ENCODE assay signal across 8 cellular contexts in the genomic region with DNA sequence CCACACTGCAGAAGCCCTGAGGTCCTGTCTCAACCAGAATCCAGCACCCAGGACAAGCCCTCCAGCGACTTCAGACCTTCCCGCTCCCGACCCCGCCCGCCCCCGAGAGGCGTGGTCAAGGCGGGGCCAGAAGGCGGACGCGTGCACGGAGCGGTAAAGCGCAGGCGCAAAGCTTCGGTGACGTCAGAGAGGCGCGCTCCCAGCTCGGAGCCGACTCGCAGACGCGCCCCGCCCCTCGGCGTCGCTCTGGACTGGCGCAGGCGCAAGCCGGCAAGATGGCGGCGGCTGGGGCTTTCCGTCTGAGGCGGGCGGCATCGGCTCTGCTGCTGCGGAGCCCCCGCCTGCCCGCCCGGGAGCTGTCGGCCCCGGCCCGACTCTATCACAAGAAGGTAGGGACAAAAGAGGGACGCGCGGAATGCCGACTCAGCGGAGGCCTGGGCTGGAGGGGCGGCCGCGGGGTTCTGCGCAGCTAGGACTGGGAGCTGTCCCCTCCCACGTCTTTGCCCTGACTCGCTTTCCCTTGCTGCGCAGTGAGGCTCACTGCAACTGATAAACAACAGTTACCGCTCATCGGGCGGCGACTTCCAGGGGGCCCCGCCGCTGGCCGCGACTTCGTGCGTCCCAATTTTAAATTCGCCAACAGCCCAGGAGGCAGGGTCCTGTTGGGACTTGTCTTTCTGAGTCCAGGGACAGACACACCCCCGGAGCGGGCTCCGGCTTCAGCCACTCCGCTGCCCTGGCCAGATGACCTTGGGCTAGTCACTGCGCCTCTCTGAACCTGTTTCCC. TPM values are rescaled to one million over a fixed set of nuclear protein-coding genes. Genes with fewer than 3 reads are reported as not detected.
DNase-seq lines count a peak whose midpoint lies in the region; ATAC-seq and TF ChIP-seq lines count a peak whose summit lies in the region.

A gene (plus strand): TSS at position 249 of the 787 bp plus-strand sequence. CDS start 27 bp downstream, at position 276.

- H3K4me1 ChIP-seq in mammary epithelial cell (ENCODE audit: insufficient read depth, low read length) (peaks cover 30% of the 10 kb centered on the region), iPS-20b (ENCODE audit: insufficient read depth, low read length) (no peaks in the 10 kb centered on the region)

- no peaks in the 10 kb centered on the region for H4K20me1 ChIP-seq in mammary epithelial cell (ENCODE audit: insufficient read depth, low read length)

- H3K4me2 ChIP-seq in mammary epithelial cell (ENCODE audit: insufficient read depth, low read depth, low read length), result peak within 1 kb of the TSS; percentile 88

- H3K79me2 ChIP-seq in mammary epithelial cell (ENCODE audit: insufficient read depth, low read length), result peaks cover 61% of the 10 kb centered on the region

- TF ChIP-seq POLR2A in GM18951 (IDR thresholded peaks at IDR 0.05; ENCODE audit: extremely low read depth, insufficient read depth, insufficient read length), result peak; percentile 97

- DNase-seq in AG08395 (ENCODE audit: low spot score), result peak; percentile 99
- DNase-seq in NCI-H2227 treated with DMSO at 0.1 percent for 48 hours (lab: John Stamatoyannopoulos, UW), result peak; percentile 94
- DNase-seq in mammary epithelial cell, result peak; percentile 96

- dilution Hi-C loops in mammary epithelial cell (cut with HindIII; ENCODE audit: low sequenced_read_pairs), result loop anchor here (5.0 to 10.0 kb wide), 2 partner anchors 65 to 532 kb away; a partner anchor contains a TSS

- H3K27me3 ChIP-seq in mammary epithelial cell (ENCODE audit: insufficient read depth, low read length) (no peaks in the 10 kb centered on the region), iPS-20b (ENCODE audit: insufficient read depth, low read length) (no peaks in the 10 kb centered on the region)

- H3K36me3 ChIP-seq in mammary epithelial cell (ENCODE audit: insufficient read depth, low read length) (peaks cover 19% of the 10 kb centered on the region), iPS-20b (ENCODE audit: insufficient read depth, low read depth, low read length) (peaks cover 47% of the 10 kb centered on the region)

- no peaks in the 10 kb centered on the region for H3K9me3 ChIP-seq in mammary epithelial cell (replicated peaks; ENCODE audit: insufficient read depth, low read length)
- no peaks in the 10 kb centered on the region for H3K9me3 ChIP-seq in iPS-20b (ENCODE audit: insufficient read depth, low read depth, low read length)

- CTCF ChIA-PET in mammary epithelial cell (lab: Charles Lee; ENCODE audit: low non-redundant PET), result interaction anchor here (0.7 kb wide), 1 partner anchor 530 kb away, joined by 3 read pairs; a partner anchor contains a TSS

- H3K4me3 ChIP-seq in WI38 (ENCODE audit: low read depth, low read length) (peak within 1 kb of the TSS; percentile 99), mammary epithelial cell (replicated peaks in 1 of 3; ENCODE audit: insufficient read depth in 1 of 3, low read depth in 2 of 3, low read length in 3 of 3) (peak within 1 kb of the TSS; percentile 88), iPS-20b (ENCODE audit: low read length) (peak within 1 kb of the TSS; percentile 98), skin epidermis (peak within 1 kb of the TSS; percentile 62 to 94 (median 88))

- H3K27ac ChIP-seq in mammary epithelial cell (ENCODE audit: insufficient read depth, low read depth, low read length), result peak within 1 kb of the TSS; percentile 93
- H3K27ac ChIP-seq in iPS-20b (ENCODE audit: low read length), result peak within 1 kb of the TSS; percentile 94
- H3K27ac ChIP-seq in skin epidermis, result peak within 1 kb of the TSS; percentile 69 to 97 (median 93)

- no peak for TF ChIP-seq CTCF in WI38 (IDR thresholded peaks at IDR 0.05; ENCODE audit: low read depth, low read length)
- no peak for TF ChIP-seq CTCF in mammary epithelial cell (conservative IDR thresholded peaks at IDR 0.05 in 1 of 2, IDR thresholded peaks at IDR 0.05 in 1 of 2; ENCODE audit: extremely low read depth in 1 of 2, insufficient read depth in 1 of 2, low read depth in 1 of 2, low read length in 2 of 2)

- peak within 1 kb of the TSS; percentile 98 for H3K9ac ChIP-seq in mammary epithelial cell (ENCODE audit: insufficient read depth, low read length)
- H3K9ac ChIP-seq in iPS-20b (ENCODE audit: low read depth, low read length), result peak within 1 kb of the TSS; percentile 96

- 2% methylated on average over 17 of the region's 72 CpGs for WGBS in mammary epithelial cell (ENCODE audit: low coverage, missing lambda C conversion rate)

- peak within 1 kb of the TSS; percentile 95 for H2AFZ ChIP-seq in mammary epithelial cell (ENCODE audit: low read depth, low read length)

- ATAC-seq in HG03175 (IDR thresholded peaks at IDR 0.05; ENCODE audit: unreplicated experiment), result peak; percentile 49

- in situ Hi-C loops in GM18951 (cut with MboI; ENCODE audit: low sequenced_read_pairs, unreplicated experiment) (loop anchor here (10.0 kb wide), 1 partner anchor 242 kb away; no protein-coding TSS in a partner anchor), mammary epithelial cell (cut with MboI; ENCODE audit: low sequenced_read_pairs in 2 of 2) (loop anchor here in 1 of 2 donors (5.0 to 25.0 kb wide), 3 partner anchors 55 to 525 kb away; a partner anchor contains a TSS)

- intact Hi-C loops in mammary epithelial cell (cut with micrococcal nuclease), result loop anchor here (1.0 to 5.0 kb wide), 6 partner anchors 56 to 825 kb away; a partner anchor contains a TSS

- no TSS peak for BruUV-seq in mammary epithelial cell (replicated peaks; lab: Mats Ljungman, UMichigan)

RNA-seq across cellular contexts. Expression of the gene that starts here (rescaled TPM):
- total RNA-seq in mammary epithelial cell, result 10 to 100 TPM; 55.3 to 77.6 TPM
- 79.1 TPM for polyA plus RNA-seq in mammary epithelial cell
- polyA minus RNA-seq in mammary epithelial cell, result 64.0 TPM

Comparison
In these comparisons a context has a peak if more than half of its experiments do, and no peak if none do; other contexts are left out.
1. Peak in every context shown above with its lines: DNase-seq, ATAC-seq, H3K4me3 ChIP-seq and H3K27ac ChIP-seq.